Comparison of ENCODE assay signal across 26 cellular contexts in the genomic region with DNA sequence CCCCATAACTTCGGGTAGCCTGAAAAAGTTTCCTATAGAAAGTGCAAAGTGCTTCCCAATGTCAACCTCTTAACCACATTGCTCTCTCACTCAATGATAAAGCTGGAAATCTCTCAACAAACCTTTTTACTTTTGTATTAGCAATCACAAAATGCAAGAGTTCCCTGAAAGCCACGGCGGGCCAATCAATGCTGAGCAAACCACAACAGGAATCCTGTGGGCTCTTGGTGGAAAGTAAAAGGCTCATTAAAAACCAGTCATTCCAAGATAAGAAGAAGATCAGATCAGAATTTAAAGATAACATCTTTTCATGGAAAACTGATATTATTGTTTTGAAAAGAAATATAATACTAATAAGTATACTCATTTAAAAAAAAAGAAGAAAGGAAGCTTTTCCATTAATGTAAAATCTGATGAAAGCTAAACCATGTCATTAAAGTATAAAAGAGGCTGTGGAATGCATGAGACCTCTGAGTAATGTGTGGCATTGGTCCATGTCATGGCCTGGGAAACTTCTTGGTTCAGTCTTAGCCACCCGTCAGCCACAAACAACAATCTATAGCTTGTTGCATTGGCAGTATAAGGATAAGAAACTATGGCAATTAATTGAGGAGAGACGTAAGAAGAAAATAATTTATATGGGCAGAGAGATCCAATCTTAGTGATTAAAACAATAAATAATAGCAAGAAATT.
"Had no signal": no experiment of that assay in that cellular context is flagged by ENCODE, and none has a peak within 500 bp of the region (broad histone marks: within the 10 kb centered on the region; RNA-seq: fewer than 3 reads in every experiment).

No MANE protein-coding gene starts in this region.

- H3K4me1 ChIP-seq: lower lobe of right lung, stomach, suprapubic skin, tibial nerve had no signal

- H3K27me3 Mint-ChIP-seq: activated B cell treated with CpG ODN at 0.5 μM for 24 hours; activated CD4-positive, alpha-beta T cell treated with anti-CD3 and anti-CD28 coated beads for 36 hours; activated naive CD8-positive, alpha-beta T cell treated with anti-CD3 and anti-CD28 coated beads, Interleukin-2, amount 10 ng/mL, durations not matched to agents 7 days and 5 days; naive B cell; stimulated activated memory B cell treated with anti-CD40 and anti-IgM and Interleukin-4, amounts not matched to agents 10 μg/mL and 1 μg/mL and 100 μg/mL, for 72 hours had no signal

- H3K4me3 Mint-ChIP-seq: activated B cell treated with CpG ODN at 0.5 μM for 24 hours; activated CD4-positive, alpha-beta T cell treated with anti-CD3 and anti-CD28 coated beads for 36 hours; activated naive CD4-positive, alpha-beta T cell treated with anti-CD3 and anti-CD28 coated beads for 36 hours; activated naive CD8-positive, alpha-beta T cell treated with anti-CD3 and anti-CD28 coated beads, Interleukin-2, amount 10 ng/mL, durations not matched to agents 7 days and 5 days; naive B cell; stimulated activated memory B cell treated with anti-CD40 and anti-IgM and Interleukin-4, amounts not matched to agents 10 μg/mL and 1 μg/mL and 100 μg/mL, for 72 hours had no signal

- ATAC-seq: activated CD4-positive, alpha-beta T cell treated with anti-CD3 and anti-CD28 coated beads for 36 hours; body of pancreas; left lobe of liver; lower lobe of right lung; sciatic nerve; stimulated activated memory B cell treated with anti-CD40 and anti-IgM and Interleukin-4, amounts not matched to agents 10 μg/mL and 1 μg/mL and 100 μg/mL, for 72 hours had no signal

- FAIRE-seq: endometrium, small intestine had no signal

- H3K27ac ChIP-seq: body of pancreas, cardiac muscle cell, lower lobe of right lung, stomach, suprapubic skin, tibial nerve had no signal

- H3K36me3 ChIP-seq: cardiac muscle cell, lower lobe of right lung, stomach, suprapubic skin, tibial nerve had no signal

- H3K4me3 ChIP-seq: body of pancreas, cardiac muscle cell, lower lobe of right lung, stomach, suprapubic skin, tibial nerve had no signal

- H3K4me1 Mint-ChIP-seq: activated B cell treated with CpG ODN at 0.5 μM for 24 hours; activated CD4-positive, alpha-beta T cell treated with anti-CD3 and anti-CD28 coated beads for 36 hours; activated naive CD8-positive, alpha-beta T cell treated with anti-CD3 and anti-CD28 coated beads, Interleukin-2, amount 10 ng/mL, durations not matched to agents 7 days and 5 days; naive B cell; stimulated activated memory B cell treated with anti-CD40 and anti-IgM and Interleukin-4, amounts not matched to agents 10 μg/mL and 1 μg/mL and 100 μg/mL, for 72 hours had no signal

- H3K27me3 ChIP-seq: body of pancreas, cardiac muscle cell, stomach, suprapubic skin, tibial nerve had no signal

- H3K27ac Mint-ChIP-seq: activated B cell treated with CpG ODN at 0.5 μM for 24 hours; activated CD4-positive, alpha-beta T cell treated with anti-CD3 and anti-CD28 coated beads for 36 hours; activated naive CD4-positive, alpha-beta T cell treated with anti-CD3 and anti-CD28 coated beads for 36 hours; activated naive CD8-positive, alpha-beta T cell treated with anti-CD3 and anti-CD28 coated beads, Interleukin-2, amount 10 ng/mL, durations not matched to agents 7 days and 5 days; naive B cell; stimulated activated memory B cell treated with anti-CD40 and anti-IgM and Interleukin-4, amounts not matched to agents 10 μg/mL and 1 μg/mL and 100 μg/mL, for 72 hours had no signal

- DNase-seq: activated B cell treated with CpG ODN at 0.5 μM for 24 hours; activated CD4-positive, alpha-beta T cell treated with anti-CD3 and anti-CD28 coated beads for 36 hours; activated CD4-positive, alpha-beta T cell treated with anti-CD3 and anti-CD28 coated beads, Interleukin-2, amount 50 U/mL, for 4 hours; activated CD8-positive, alpha-beta memory T cell treated with anti-CD3 and anti-CD28 coated beads, Interleukin-2, amount 50 U/mL, for 48 hours; activated naive CD4-positive, alpha-beta T cell treated with anti-CD3 and anti-CD28 coated beads for 36 hours; activated naive CD8-positive, alpha-beta T cell treated with anti-CD3 and anti-CD28 coated beads, Interleukin-2, amount 10 ng/mL, durations not matched to agents 7 days and 5 days; activated T-cell treated with anti-CD3 and anti-CD28 coated beads, Interleukin-2, amount 50 U/mL, for 48 hours; amniotic stem cell; body of pancreas; effector CD4-positive, alpha-beta T cell; foreskin melanocyte; lower lobe of right lung; mesendoderm; naive B cell; nucleus accumbens; small intestine; stimulated activated CD4-positive, alpha-beta T cell treated with anti-CD3 and anti-CD28 coated beads, Interleukin-15, amount 100 ng/mL, for 24 hours; stomach; T1000 had no signal

- H3K36me3 Mint-ChIP-seq: activated naive CD8-positive, alpha-beta T cell treated with anti-CD3 and anti-CD28 coated beads, Interleukin-2, amount 10 ng/mL, durations not matched to agents 7 days and 5 days; naive B cell; stimulated activated memory B cell treated with anti-CD40 and anti-IgM and Interleukin-4, amounts not matched to agents 10 μg/mL and 1 μg/mL and 100 μg/mL, for 72 hours had no signal

- H3K9me3 Mint-ChIP-seq: activated B cell treated with CpG ODN at 0.5 μM for 24 hours; stimulated activated memory B cell treated with anti-CD40 and anti-IgM and Interleukin-4, amounts not matched to agents 10 μg/mL and 1 μg/mL and 100 μg/mL, for 72 hours had no signal

- H3K9me3 ChIP-seq: body of pancreas, lower lobe of right lung, stomach, suprapubic skin, tibial nerve had no signal
